ENCODE assay signal across 24 cellular contexts in the genomic region with DNA sequence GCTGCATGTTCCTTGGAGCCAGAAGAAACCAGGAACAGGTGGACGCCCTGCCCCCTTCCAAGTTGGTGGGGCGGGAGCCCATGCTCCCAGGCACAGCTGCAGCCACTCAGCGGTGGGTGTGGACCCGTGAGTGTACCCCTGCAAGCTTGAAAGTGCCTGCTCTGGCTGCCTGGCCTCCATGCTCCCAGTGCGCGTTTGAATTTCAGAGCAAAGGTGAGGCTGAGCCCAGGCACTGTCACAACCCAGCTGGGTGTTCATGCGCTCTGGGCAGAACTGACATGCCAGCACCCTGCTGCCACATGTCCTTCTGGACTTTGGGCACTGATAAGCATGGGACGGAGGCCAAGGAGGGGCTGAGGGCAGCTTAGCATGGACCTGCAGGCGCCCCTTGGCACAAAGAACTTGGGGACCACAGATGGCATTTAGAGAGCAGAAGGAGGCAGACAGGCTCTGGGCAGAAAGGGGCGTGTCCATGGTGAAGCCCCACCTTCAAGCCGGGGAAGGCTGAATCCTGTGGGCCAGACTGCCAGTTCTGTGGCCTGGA.
DNase-seq lines count a peak whose midpoint lies in the region; ATAC-seq and TF ChIP-seq lines count a peak whose summit lies in the region.
"Had no signal": no experiment of that assay in that cellular context is flagged by ENCODE, and none has a peak within 500 bp of the region (broad histone marks: within the 10 kb centered on the region; RNA-seq: fewer than 3 reads in every experiment).

No MANE protein-coding gene starts in this region.

- H3K36me3 Mint-ChIP-seq in endodermal cell (ENCODE audit: low read depth) (no peaks in the 10 kb centered on the region), glutamatergic neuron (ENCODE audit: unreplicated experiment) (no peaks in the 10 kb centered on the region)
- H3K36me3 Mint-ChIP-seq in activated naive CD4-positive, alpha-beta T cell treated with anti-CD3 and anti-CD28 coated beads, Interleukin-2, amount 50 U/mL, for 72 hours, result no peaks in the 10 kb centered on the region
- H3K36me3 Mint-ChIP-seq: CD8-positive, alpha-beta memory T cell had no signal

- no peak overlapping the region for H3K4me3 Mint-ChIP-seq in endodermal cell
- no peak overlapping the region for H3K4me3 Mint-ChIP-seq in glutamatergic neuron (ENCODE audit: unreplicated experiment)
- H3K4me3 Mint-ChIP-seq: CD8-positive, alpha-beta memory T cell had no signal

- POLR2A ChIA-PET in SK-N-SH (lab: Yijun Ruan, JAX), result no interaction called here

- peak; percentile 3 for DNase-seq in SK-N-SH
- peak; percentile 55 for DNase-seq in NCI-H524 treated with DMSO at 0.1 percent for 48 hours (lab: John Stamatoyannopoulos, UW)
- peak; percentile 72 for DNase-seq in endodermal cell
- DNase-seq in upper lobe of right lung, result peak; percentile 55
- DNase-seq in colonic mucosa, result no peak
- DNase-seq in glutamatergic neuron, result no peak
- DNase-seq in activated naive CD4-positive, alpha-beta T cell treated with anti-CD3 and anti-CD28 coated beads, Interleukin-2, amount 50 U/mL, for 72 hours (ENCODE audit: low spot score in 2 of 2), result no peak
- DNase-seq: 8988T; C1 segment of cervical spinal cord; Calu3; CD8-positive, alpha-beta memory T cell; DMS53; GDM1; GM23248; HCEC 1CT; KG1; NCI-H1105; NCI-H146; NCI-H2029; NCI-H526 treated with DMSO at 0.1 percent for 48 hours; NK-92 treated with Interleukin-12 subunit alpha and Interleukin-12 subunit beta, amount 100 ng/mL, for 24 hours; SIG-M5 had no signal

- H3K9me3 Mint-ChIP-seq in endodermal cell, result peaks cover 6% of the 10 kb centered on the region
- H3K9me3 Mint-ChIP-seq in glutamatergic neuron (ENCODE audit: unreplicated experiment), result peaks cover 3% of the 10 kb centered on the region
- H3K9me3 Mint-ChIP-seq in activated naive CD4-positive, alpha-beta T cell treated with anti-CD3 and anti-CD28 coated beads, Interleukin-2, amount 50 U/mL, for 72 hours, result no peaks in the 10 kb centered on the region

- no peak for TF ChIP-seq RAD21 in SK-N-SH (IDR thresholded peaks at IDR 0.05; ENCODE audit: low read length)

- TF ChIP-seq EP300 in SK-N-SH (IDR thresholded peaks at IDR 0.05; ENCODE audit: borderline replicate concordance in 1 of 2, low read depth in 1 of 2, low read length in 1 of 2), result no peak

- TF ChIP-seq CTCF in SK-N-SH (IDR thresholded peaks at IDR 0.05) (no peak), endodermal cell (conservative IDR thresholded peaks at IDR 0.05) (no peak), upper lobe of right lung (IDR thresholded peaks at IDR 0.05) (no peak), colonic mucosa (IDR thresholded peaks at IDR 0.05) (no peak), glutamatergic neuron (IDR thresholded peaks at IDR 0.05; ENCODE audit: partially characterized antibody, unreplicated experiment) (no peak)

- 30% methylated on average over 6 of the region's 11 CpGs for WGBS in SK-N-SH (ENCODE audit: low lambda C conversion rate)
- WGBS in endodermal cell (ENCODE audit: insufficient coverage in 1 of 2, insufficient read length in 1 of 2), 2 experiments, result 90% methylated on average over 4 to 11 of the region's 11 CpGs

- no peaks in the 10 kb centered on the region for H3K27me3 Mint-ChIP-seq in endodermal cell (ENCODE audit: insufficient read depth)
- no peaks in the 10 kb centered on the region for H3K27me3 Mint-ChIP-seq in glutamatergic neuron (ENCODE audit: unreplicated experiment)
- H3K27me3 Mint-ChIP-seq: CD8-positive, alpha-beta memory T cell had no signal

- H3K4me1 ChIP-seq in SK-N-SH (ENCODE audit: control insufficient read depth in 1 of 2, insufficient read depth in 2 of 2, low read depth in 1 of 2, low read length in 1 of 2) (no peaks in the 10 kb centered on the region; a peak in 1 of 4 replicates), endodermal cell (ENCODE audit: control insufficient read depth, insufficient read depth, low read length) (no peaks in the 10 kb centered on the region), upper lobe of right lung (no peaks in the 10 kb centered on the region), colonic mucosa (no peaks in the 10 kb centered on the region)

- H2AFZ ChIP-seq in SK-N-SH (ENCODE audit: low read depth), result no peak overlapping the region
- H2AFZ ChIP-seq: GM23248 had no signal

- no peaks in the 10 kb centered on the region for H4K20me1 ChIP-seq in SK-N-SH (ENCODE audit: insufficient read depth)

- intact Hi-C loops in upper lobe of right lung (cut with DNase I) (no loop called here), colonic mucosa (cut with DNase I) (no loop called here)

- no peak overlapping the region for H3K4me3 ChIP-seq in SK-N-SH (ENCODE audit: low read depth in 2 of 2, low read length in 1 of 2)
- H3K4me3 ChIP-seq in endodermal cell (ENCODE audit: low read length), result no peak overlapping the region
- no peak overlapping the region for H3K4me3 ChIP-seq in upper lobe of right lung
- H3K4me3 ChIP-seq in colonic mucosa, result no peak overlapping the region
- H3K4me3 ChIP-seq: GM23248 had no signal

- H3K27me3 ChIP-seq in SK-N-SH (ENCODE audit: insufficient read depth) (no peaks in the 10 kb centered on the region), endodermal cell (ENCODE audit: control insufficient read depth, insufficient read depth, low read length, poor library complexity, severe bottlenecking) (no peaks in the 10 kb centered on the region), upper lobe of right lung (no peaks in the 10 kb centered on the region), colonic mucosa (no peaks in the 10 kb centered on the region)

- H3K27ac ChIP-seq in SK-N-SH (ENCODE audit: low read depth in 2 of 2, low read length in 1 of 2) (no peak overlapping the region), endodermal cell (ENCODE audit: low read depth, low read length) (no peak overlapping the region), upper lobe of right lung (no peak overlapping the region), colonic mucosa (no peak overlapping the region)
- H3K27ac ChIP-seq: GM23248, RWPE1 had no signal

- ATAC-seq in SK-N-SH treated with all-trans-retinoic acid at 6 μM for 48 hours (no peak), upper lobe of right lung (peak; percentile 21)
- ATAC-seq in activated naive CD4-positive, alpha-beta T cell treated with anti-CD3 and anti-CD28 coated beads, Interleukin-2, amount 50 U/mL, for 72 hours, result no peak

- H3K36me3 ChIP-seq in SK-N-SH (replicated peaks in 1 of 2; ENCODE audit: control insufficient read depth in 1 of 2, insufficient read depth in 2 of 2, low read length in 1 of 2), result no peaks in the 10 kb centered on the region
- no peaks in the 10 kb centered on the region for H3K36me3 ChIP-seq in endodermal cell (ENCODE audit: control insufficient read depth, insufficient read depth, low read length)
- H3K36me3 ChIP-seq in upper lobe of right lung, result no peaks in the 10 kb centered on the region
- no peaks in the 10 kb centered on the region for H3K36me3 ChIP-seq in colonic mucosa

- H3K9ac ChIP-seq in SK-N-SH, result no peak overlapping the region
- no peak overlapping the region for H3K9ac ChIP-seq in endodermal cell (ENCODE audit: extremely low read depth, low read length, poor library complexity, severe bottlenecking)
- no peak overlapping the region for H3K9ac ChIP-seq in colonic mucosa (ENCODE audit: low read depth in 2 of 2, low read length in 2 of 2)
- H3K9ac ChIP-seq: GM23248 had no signal

- H3K9me2 ChIP-seq in SK-N-SH, result 0 out of 2 replicates have a peak, but pooled peaks cover 2% of the 10 kb centered on the region

- H3K4me1 Mint-ChIP-seq in endodermal cell (no peaks in the 10 kb centered on the region), glutamatergic neuron (ENCODE audit: low read depth, unreplicated experiment) (no peaks in the 10 kb centered on the region)
- H3K4me1 Mint-ChIP-seq: CD8-positive, alpha-beta memory T cell had no signal

- no peak overlapping the region for H3K4me2 ChIP-seq in SK-N-SH

- H3K79me2 ChIP-seq in SK-N-SH (ENCODE audit: insufficient read depth), result no peaks in the 10 kb centered on the region

- H3K27ac Mint-ChIP-seq in endodermal cell, result no peak overlapping the region
- no peak overlapping the region for H3K27ac Mint-ChIP-seq in glutamatergic neuron (ENCODE audit: unreplicated experiment)
- no peak overlapping the region for H3K27ac Mint-ChIP-seq in activated naive CD4-positive, alpha-beta T cell treated with anti-CD3 and anti-CD28 coated beads, Interleukin-2, amount 50 U/mL, for 72 hours
- H3K27ac Mint-ChIP-seq: CD8-positive, alpha-beta memory T cell had no signal

- H3F3A ChIP-seq in SK-N-SH (replicated peaks; ENCODE audit: insufficient read depth), result no peaks in the 10 kb centered on the region

- CTCF ChIA-PET in SK-N-SH (lab: Yijun Ruan, JAX), result no interaction called here

- H3K9me3 ChIP-seq in SK-N-SH (peaks cover 7% of the 10 kb centered on the region), endodermal cell (ENCODE audit: control insufficient read depth, low read length) (peaks cover under 1% of the 10 kb centered on the region), upper lobe of right lung (no peaks in the 10 kb centered on the region), colonic mucosa (no peaks in the 10 kb centered on the region)

TF ChIP-seq in SK-N-SH, 30 proteins besides CTCF, POLR2A, EP300 and RAD21 (continues in another document):
- no peak for TF ChIP-seq FOXJ3 (CRISPR knock-in tag; IDR thresholded peaks at IDR 0.05)
- TF ChIP-seq, protein P1, sequence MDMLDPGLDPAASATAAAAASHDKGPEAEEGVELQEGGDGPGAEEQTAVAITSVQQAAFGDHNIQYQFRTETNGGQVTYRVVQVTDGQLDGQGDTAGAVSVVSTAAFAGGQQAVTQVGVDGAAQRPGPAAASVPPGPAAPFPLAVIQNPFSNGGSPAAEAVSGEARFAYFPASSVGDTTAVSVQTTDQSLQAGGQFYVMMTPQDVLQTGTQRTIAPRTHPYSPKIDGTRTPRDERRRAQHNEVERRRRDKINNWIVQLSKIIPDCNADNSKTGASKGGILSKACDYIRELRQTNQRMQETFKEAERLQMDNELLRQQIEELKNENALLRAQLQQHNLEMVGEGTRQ (IDR thresholded peaks at IDR 0.05; ENCODE audit: borderline replicate concordance, low read depth, low read length), result no peak
- no peak for TF ChIP-seq POLR2AphosphoS5 (IDR thresholded peaks at IDR 0.05; ENCODE audit: low read depth, low read length)
- no peak for TF ChIP-seq MXI1 (IDR thresholded peaks at IDR 0.05; ENCODE audit: low read depth, low read length)

TF ChIP-seq in SK-N-SH treated with all-trans-retinoic acid at 6 μM for 48 hours, 23 proteins besides CTCF, POLR2A, EP300 and RAD21 (continues in another document):
- TF ChIP-seq ZFP30 (CRISPR knock-in tag; IDR thresholded peaks at IDR 0.05) (no peak), TOX (CRISPR knock-in tag; IDR thresholded peaks at IDR 0.05; ENCODE audit: borderline replicate concordance) (no peak), ZNF8 (CRISPR knock-in tag; IDR thresholded peaks at IDR 0.05) (no peak)

Comparison
In these comparisons a context has a peak if more than half of its experiments do, and no peak if none do; other contexts are left out.
1. DNase-seq: peak in SK-N-SH (single experiment), NCI-H524 treated with DMSO at 0.1 percent for 48 hours (single experiment), endodermal cell (single experiment) and upper lobe of right lung (single experiment); none in colonic mucosa (single experiment), glutamatergic neuron (single experiment) and activated naive CD4-positive, alpha-beta T cell treated with anti-CD3 and anti-CD28 coated beads, Interleukin-2, amount 50 U/mL, for 72 hours (0 of 2).